ENCODE assay signal across 8 cellular contexts in the genomic region with DNA sequence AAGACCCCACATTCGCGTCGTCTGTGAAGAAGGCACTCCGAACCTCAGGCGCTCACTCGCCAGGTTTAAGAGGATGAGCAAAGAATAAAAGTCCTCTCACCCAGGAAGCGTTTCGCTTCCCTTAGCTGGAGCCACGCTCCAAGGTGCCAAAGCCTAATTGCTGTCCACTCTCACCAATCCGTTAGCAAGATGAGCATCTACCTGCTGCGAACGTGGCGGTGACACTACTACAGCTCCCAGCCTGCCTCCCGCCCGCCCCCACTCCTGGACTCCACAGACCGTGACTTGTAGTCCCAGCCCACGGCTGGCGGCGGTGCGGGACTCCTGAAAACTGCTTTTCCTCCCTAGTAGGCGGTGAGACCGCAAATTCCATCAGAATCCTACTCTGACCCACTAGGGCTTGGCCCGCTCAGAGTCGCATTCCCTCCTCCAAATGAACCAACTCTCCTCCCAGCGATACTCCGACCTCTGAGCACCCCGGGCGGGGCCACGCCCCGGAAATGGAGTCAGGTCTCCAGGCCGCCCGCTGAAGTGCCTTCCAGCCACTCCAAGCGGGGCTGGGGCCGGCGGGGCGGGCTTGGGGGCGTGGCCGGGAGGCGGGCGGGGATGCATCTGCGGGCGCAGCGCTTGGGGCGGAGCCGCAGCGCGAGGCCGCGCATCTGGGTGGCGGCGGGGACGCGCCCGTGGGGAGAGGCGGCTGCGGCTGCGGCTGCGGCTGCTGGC. TPM values are rescaled to one million over a fixed set of nuclear protein-coding genes. Genes with fewer than 3 reads are reported as not detected.
DNase-seq lines count a peak whose midpoint lies in the region; ATAC-seq and TF ChIP-seq lines count a peak whose summit lies in the region.

No MANE protein-coding gene starts in this region.

- H3K4me1 ChIP-seq in mucosa of rectum (ENCODE audit: control insufficient read depth in 2 of 2, insufficient read depth in 2 of 2, low read length in 2 of 2) = peaks cover 0 to 10% of the 10 kb centered on the region in 2 donors

- H3K27me3 ChIP-seq in mucosa of rectum (ENCODE audit: control insufficient read depth in 2 of 2, insufficient read depth in 2 of 2, low read length in 2 of 2) = no peaks in the 10 kb centered on the region

- peak overlapping the region; percentile 86 for H3K4me3 ChIP-seq in epithelial cell of proximal tubule (ENCODE audit: low read depth, low read length)
- H3K4me3 ChIP-seq in mucosa of rectum (ENCODE audit: low read length in 2 of 2) = peak overlapping the region; percentile 88 to 94

- H3K36me3 ChIP-seq in mucosa of rectum (ENCODE audit: control insufficient read depth in 2 of 2, insufficient read depth in 2 of 2, low read length in 2 of 2) = no peaks in the 10 kb centered on the region

- TF ChIP-seq EP300 in Ishikawa (IDR thresholded peaks at IDR 0.05; ENCODE audit: borderline replicate concordance) = no peak

- peak; percentile 87 for ATAC-seq in GM21717 (IDR thresholded peaks at IDR 0.05; ENCODE audit: unreplicated experiment)

- TF ChIP-seq RAD21 in Ishikawa (IDR thresholded peaks at IDR 0.05; ENCODE audit: low read depth) = no peak

- DNase-seq in DMS53 (lab: John Stamatoyannopoulos, UW) (peak; percentile 99), OCI-M1 (lab: John Stamatoyannopoulos, UW) (peak; percentile 99), activated T-cell treated with anti-CD3 and anti-CD28 coated beads for 48 hours (ENCODE audit: low read depth) (peak; percentile 98), epithelial cell of proximal tubule (ENCODE audit: low read depth) (no peak)
- peak; percentile 98 for DNase-seq in stimulated activated CD8-positive, alpha-beta memory T cell treated with anti-CD3 and anti-CD28 coated beads, Interleukin-4, amount 100 ng/mL, for 24 hours (ENCODE audit: low read depth)

- peak overlapping the region; percentile 83 to 91 for H3K9ac ChIP-seq in mucosa of rectum (ENCODE audit: low read depth in 1 of 2, low read length in 2 of 2)

- peak overlapping the region; percentile 97 to 99 for H3K27ac ChIP-seq in mucosa of rectum (ENCODE audit: low read depth in 2 of 2, low read length in 2 of 2)

- H3K9me3 ChIP-seq in mucosa of rectum (ENCODE audit: control insufficient read depth in 2 of 2, low read length in 2 of 2) = no peaks in the 10 kb centered on the region

- no peak for TF ChIP-seq CTCF in epithelial cell of proximal tubule (conservative IDR thresholded peaks at IDR 0.05; ENCODE audit: low read depth, low read length)

TF ChIP-seq in Ishikawa, 13 proteins besides CTCF, POLR2A, EP300 and RAD21:
- TF ChIP-seq TAF1 (IDR thresholded peaks at IDR 0.05; ENCODE audit: low read depth) = peak; percentile 86
- TF ChIP-seq TEAD4 (IDR thresholded peaks at IDR 0.05) = no peak
- TF ChIP-seq, protein P1, sequence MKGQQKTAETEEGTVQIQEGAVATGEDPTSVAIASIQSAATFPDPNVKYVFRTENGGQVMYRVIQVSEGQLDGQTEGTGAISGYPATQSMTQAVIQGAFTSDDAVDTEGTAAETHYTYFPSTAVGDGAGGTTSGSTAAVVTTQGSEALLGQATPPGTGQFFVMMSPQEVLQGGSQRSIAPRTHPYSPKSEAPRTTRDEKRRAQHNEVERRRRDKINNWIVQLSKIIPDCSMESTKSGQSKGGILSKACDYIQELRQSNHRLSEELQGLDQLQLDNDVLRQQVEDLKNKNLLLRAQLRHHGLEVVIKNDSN (IDR thresholded peaks at IDR 0.05) = no peak
- no peak for TF ChIP-seq YY1 (IDR thresholded peaks at IDR 0.05; ENCODE audit: low read depth)
- TF ChIP-seq TCF12 (IDR thresholded peaks at IDR 0.05; ENCODE audit: low read depth) = no peak
- TF ChIP-seq, protein P2, sequence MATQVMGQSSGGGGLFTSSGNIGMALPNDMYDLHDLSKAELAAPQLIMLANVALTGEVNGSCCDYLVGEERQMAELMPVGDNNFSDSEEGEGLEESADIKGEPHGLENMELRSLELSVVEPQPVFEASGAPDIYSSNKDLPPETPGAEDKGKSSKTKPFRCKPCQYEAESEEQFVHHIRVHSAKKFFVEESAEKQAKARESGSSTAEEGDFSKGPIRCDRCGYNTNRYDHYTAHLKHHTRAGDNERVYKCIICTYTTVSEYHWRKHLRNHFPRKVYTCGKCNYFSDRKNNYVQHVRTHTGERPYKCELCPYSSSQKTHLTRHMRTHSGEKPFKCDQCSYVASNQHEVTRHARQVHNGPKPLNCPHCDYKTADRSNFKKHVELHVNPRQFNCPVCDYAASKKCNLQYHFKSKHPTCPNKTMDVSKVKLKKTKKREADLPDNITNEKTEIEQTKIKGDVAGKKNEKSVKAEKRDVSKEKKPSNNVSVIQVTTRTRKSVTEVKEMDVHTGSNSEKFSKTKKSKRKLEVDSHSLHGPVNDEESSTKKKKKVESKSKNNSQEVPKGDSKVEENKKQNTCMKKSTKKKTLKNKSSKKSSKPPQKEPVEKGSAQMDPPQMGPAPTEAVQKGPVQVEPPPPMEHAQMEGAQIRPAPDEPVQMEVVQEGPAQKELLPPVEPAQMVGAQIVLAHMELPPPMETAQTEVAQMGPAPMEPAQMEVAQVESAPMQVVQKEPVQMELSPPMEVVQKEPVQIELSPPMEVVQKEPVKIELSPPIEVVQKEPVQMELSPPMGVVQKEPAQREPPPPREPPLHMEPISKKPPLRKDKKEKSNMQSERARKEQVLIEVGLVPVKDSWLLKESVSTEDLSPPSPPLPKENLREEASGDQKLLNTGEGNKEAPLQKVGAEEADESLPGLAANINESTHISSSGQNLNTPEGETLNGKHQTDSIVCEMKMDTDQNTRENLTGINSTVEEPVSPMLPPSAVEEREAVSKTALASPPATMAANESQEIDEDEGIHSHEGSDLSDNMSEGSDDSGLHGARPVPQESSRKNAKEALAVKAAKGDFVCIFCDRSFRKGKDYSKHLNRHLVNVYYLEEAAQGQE (IDR thresholded peaks at IDR 0.05; ENCODE audit: low read depth) = no peak
- no peak for TF ChIP-seq FOXM1 (IDR thresholded peaks at IDR 0.05; ENCODE audit: borderline replicate concordance, low read depth)
- TF ChIP-seq ZBTB7A (IDR thresholded peaks at IDR 0.05; ENCODE audit: low read depth) = no peak
- TF ChIP-seq, protein P3, sequence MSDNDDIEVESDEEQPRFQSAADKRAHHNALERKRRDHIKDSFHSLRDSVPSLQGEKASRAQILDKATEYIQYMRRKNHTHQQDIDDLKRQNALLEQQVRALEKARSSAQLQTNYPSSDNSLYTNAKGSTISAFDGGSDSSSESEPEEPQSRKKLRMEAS (IDR thresholded peaks at IDR 0.05) = peak; percentile 65
- TF ChIP-seq CEBPB (IDR thresholded peaks at IDR 0.05) = no peak
- TF ChIP-seq NFIC (IDR thresholded peaks at IDR 0.05) = no peak
- no peak for TF ChIP-seq CREB1 (IDR thresholded peaks at IDR 0.05; ENCODE audit: low read depth)
- peak; percentile 60; the same call in 1 of the 2 replicates for TF ChIP-seq EGR1 (IDR thresholded peaks at IDR 0.05)

RNA-seq across cellular contexts. Expression of a gene that starts 0.5 kb away (rescaled TPM):
- 23.3 and 25.5 TPM in 2 replicates for total RNA-seq in epithelial cell of proximal tubule
